1 cellular context compared by ENCODE assay signal in the genomic region with DNA sequence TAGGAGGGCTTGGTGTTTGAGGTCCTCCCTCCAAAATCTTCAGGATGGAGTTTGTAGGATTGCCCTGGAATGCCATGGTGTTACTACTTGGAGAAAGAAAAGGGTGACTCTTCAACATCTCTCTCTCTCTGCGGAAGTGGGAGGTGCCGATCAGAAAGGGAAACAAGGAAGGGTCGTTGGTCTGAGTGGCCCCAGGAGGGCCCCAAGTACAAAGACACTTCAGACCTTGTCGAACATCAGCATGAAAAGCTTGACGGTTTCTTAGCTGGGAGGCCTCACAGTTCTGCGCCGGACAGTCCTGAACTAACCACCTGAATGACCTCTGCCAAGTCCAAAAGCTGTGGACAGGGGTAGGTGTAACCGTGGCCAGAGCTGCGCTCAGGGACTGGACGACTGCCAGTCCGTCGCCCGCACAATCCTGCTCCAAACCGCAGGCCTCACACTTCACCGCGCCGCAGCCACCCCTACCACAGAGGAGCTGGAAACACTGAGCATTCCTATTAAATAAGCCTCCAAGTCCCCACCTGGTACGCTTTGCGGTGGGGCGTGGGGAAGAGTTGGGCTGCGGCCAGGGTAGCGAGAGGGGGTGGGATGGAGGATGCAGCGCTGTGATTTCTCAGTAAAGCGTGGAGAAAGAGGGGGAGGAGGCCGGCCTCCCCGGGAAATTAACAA.
TF ChIP-seq lines count a peak whose summit lies in the region.

No MANE protein-coding gene starts in this region.

TF ChIP-seq in A549, 52 proteins besides CTCF, POLR2A, EP300 and RAD21 (continued from another document):
- TF ChIP-seq, protein P1, sequence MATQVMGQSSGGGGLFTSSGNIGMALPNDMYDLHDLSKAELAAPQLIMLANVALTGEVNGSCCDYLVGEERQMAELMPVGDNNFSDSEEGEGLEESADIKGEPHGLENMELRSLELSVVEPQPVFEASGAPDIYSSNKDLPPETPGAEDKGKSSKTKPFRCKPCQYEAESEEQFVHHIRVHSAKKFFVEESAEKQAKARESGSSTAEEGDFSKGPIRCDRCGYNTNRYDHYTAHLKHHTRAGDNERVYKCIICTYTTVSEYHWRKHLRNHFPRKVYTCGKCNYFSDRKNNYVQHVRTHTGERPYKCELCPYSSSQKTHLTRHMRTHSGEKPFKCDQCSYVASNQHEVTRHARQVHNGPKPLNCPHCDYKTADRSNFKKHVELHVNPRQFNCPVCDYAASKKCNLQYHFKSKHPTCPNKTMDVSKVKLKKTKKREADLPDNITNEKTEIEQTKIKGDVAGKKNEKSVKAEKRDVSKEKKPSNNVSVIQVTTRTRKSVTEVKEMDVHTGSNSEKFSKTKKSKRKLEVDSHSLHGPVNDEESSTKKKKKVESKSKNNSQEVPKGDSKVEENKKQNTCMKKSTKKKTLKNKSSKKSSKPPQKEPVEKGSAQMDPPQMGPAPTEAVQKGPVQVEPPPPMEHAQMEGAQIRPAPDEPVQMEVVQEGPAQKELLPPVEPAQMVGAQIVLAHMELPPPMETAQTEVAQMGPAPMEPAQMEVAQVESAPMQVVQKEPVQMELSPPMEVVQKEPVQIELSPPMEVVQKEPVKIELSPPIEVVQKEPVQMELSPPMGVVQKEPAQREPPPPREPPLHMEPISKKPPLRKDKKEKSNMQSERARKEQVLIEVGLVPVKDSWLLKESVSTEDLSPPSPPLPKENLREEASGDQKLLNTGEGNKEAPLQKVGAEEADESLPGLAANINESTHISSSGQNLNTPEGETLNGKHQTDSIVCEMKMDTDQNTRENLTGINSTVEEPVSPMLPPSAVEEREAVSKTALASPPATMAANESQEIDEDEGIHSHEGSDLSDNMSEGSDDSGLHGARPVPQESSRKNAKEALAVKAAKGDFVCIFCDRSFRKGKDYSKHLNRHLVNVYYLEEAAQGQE (IDR thresholded peaks at IDR 0.05) = no peak
- TF ChIP-seq JUNB (IDR thresholded peaks at IDR 0.05) = no peak
- TF ChIP-seq ZFP36 (IDR thresholded peaks at IDR 0.05; ENCODE audit: borderline replicate concordance, partially characterized antibody) = no peak
- no peak for TF ChIP-seq ZNF302 (CRISPR knock-in tag; IDR thresholded peaks at IDR 0.05)
- no peak for TF ChIP-seq CBX8 (IDR thresholded peaks at IDR 0.05)
- TF ChIP-seq KDM5A (IDR thresholded peaks at IDR 0.05) = no peak
- TF ChIP-seq, protein P2, sequence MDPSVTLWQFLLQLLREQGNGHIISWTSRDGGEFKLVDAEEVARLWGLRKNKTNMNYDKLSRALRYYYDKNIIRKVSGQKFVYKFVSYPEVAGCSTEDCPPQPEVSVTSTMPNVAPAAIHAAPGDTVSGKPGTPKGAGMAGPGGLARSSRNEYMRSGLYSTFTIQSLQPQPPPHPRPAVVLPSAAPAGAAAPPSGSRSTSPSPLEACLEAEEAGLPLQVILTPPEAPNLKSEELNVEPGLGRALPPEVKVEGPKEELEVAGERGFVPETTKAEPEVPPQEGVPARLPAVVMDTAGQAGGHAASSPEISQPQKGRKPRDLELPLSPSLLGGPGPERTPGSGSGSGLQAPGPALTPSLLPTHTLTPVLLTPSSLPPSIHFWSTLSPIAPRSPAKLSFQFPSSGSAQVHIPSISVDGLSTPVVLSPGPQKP (IDR thresholded peaks at IDR 0.05; ENCODE audit: low read depth, low read length) = no peak
- no peak for TF ChIP-seq PBX3 (IDR thresholded peaks at IDR 0.05)
- TF ChIP-seq CHD2 (IDR thresholded peaks at IDR 0.05; ENCODE audit: low read length, partially characterized antibody) = no peak
